14 cellular contexts compared by ENCODE assay signal in genomic region chr17:68863091-68863652, GRCh38.
"Had no signal": no experiment of that assay in that cellular context is flagged by ENCODE, and none has a peak within 500 bp of the region (broad histone marks: within the 10 kb centered on the region; RNA-seq: fewer than 3 reads in every experiment).

No MANE protein-coding gene starts in this region.

- H3K4me3 Mint-ChIP-seq: activated T-cell treated with anti-CD3 and anti-CD28 coated beads, Interleukin-2, amount 50 U/mL, for 24 hours; naive thymus-derived CD8-positive, alpha-beta T cell had no signal

- H3K9me3 Mint-ChIP-seq: activated T-cell treated with anti-CD3 and anti-CD28 coated beads, Interleukin-2, amount 50 U/mL, for 24 hours had no signal

- DNase-seq: activated CD4-positive, alpha-beta T cell treated with anti-CD3 and anti-CD28 coated beads for 1 hour; activated CD4-positive, alpha-beta T cell treated with anti-CD3 and anti-CD28 coated beads, Interleukin-2, amount 50 U/mL, for 48 hours; activated naive CD4-positive, alpha-beta T cell treated with anti-CD3 and anti-CD28 coated beads, Interleukin-2, amount 50 U/mL, for 16 hours; activated T-cell treated with anti-CD3 and anti-CD28 coated beads, Interleukin-2, amount 50 U/mL, for 24 hours; hypothalamus; left ventricle myocardium inferior; mucosa of descending colon; naive thymus-derived CD8-positive, alpha-beta T cell; posterior cingulate gyrus; retina; stimulated activated CD4-positive, alpha-beta T cell treated with anti-CD3 and anti-CD28 coated beads, Interleukin-12 subunit alpha, Interleukin-12 subunit beta, amount 100 ng/mL, for 4 hours; stimulated activated CD4-positive, alpha-beta T cell treated with anti-CD3 and anti-CD28 coated beads, Interleukin-2, amount 100 ng/mL, for 24 hours had no signal

- H3K27me3 ChIP-seq: esophagus muscularis mucosa had no signal

- H3K27ac Mint-ChIP-seq: activated T-cell treated with anti-CD3 and anti-CD28 coated beads, Interleukin-2, amount 50 U/mL, for 24 hours; naive thymus-derived CD8-positive, alpha-beta T cell had no signal

- H3K4me1 Mint-ChIP-seq: naive thymus-derived CD8-positive, alpha-beta T cell had no signal

- H3K36me3 Mint-ChIP-seq: naive thymus-derived CD8-positive, alpha-beta T cell had no signal

- H3K27ac ChIP-seq: esophagus muscularis mucosa, left ventricle myocardium inferior, thoracic aorta had no signal
